8 cellular contexts compared by ENCODE assay signal in the genomic region with DNA sequence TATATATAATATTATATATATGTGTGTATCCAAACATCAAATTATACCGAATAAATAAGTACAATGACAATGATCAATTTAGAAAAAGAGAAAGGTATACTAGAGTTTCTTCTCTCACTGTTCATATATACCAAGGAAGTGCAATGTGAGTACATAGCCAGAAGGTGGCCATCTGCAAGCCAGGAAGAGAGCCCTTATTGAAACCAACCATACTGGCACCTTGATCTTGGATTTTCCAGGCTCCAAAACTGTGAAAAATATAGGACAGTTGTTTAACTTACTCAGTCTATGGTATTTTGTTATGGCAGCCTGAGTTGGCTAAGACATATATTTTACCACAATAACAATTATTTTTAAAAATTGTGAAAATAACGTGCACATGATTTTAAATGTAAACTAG.
DNase-seq lines count a peak whose midpoint lies in the region; ATAC-seq and TF ChIP-seq lines count a peak whose summit lies in the region.

No MANE protein-coding gene starts in this region.

- in situ Hi-C loops in G401 (cut with HindIII; ENCODE audit: low sequenced_read_pairs): no loop called here

- CTCF ChIA-PET in RWPE1 (lab: Yijun Ruan, JAX): interaction anchor here (0.7 kb wide), 1 partner anchor 1505 kb away, joined by 3 read pairs; no protein-coding TSS in a partner anchor

- TF ChIP-seq CTCF in RWPE1 (conservative IDR thresholded peaks at IDR 0.05; ENCODE audit: low read depth): peak; percentile 35
- TF ChIP-seq CTCF in heart left ventricle (IDR thresholded peaks at IDR 0.05): peak in 6 of 12 donors; percentile 10 to 36 (median 21)

- H3K4me3 ChIP-seq in heart left ventricle: no peak overlapping the region

- H3K27ac ChIP-seq in RWPE1 (no peak overlapping the region), heart left ventricle (no peak overlapping the region)

- H3K36me3 ChIP-seq in heart left ventricle: no peaks in the 10 kb centered on the region

- H3K27me3 ChIP-seq in heart left ventricle: no peaks in the 10 kb centered on the region

- POLR2A ChIA-PET in RWPE1 (lab: Yijun Ruan, JAX; ENCODE audit: low non-redundant PET): no interaction called here

- intact Hi-C loops in heart left ventricle (cut with DNase I): no loop called here

- H3K4me1 ChIP-seq in heart left ventricle: no peaks in the 10 kb centered on the region

- no peak for TF ChIP-seq POLR2A in heart left ventricle (IDR thresholded peaks at IDR 0.05)

- no peaks in the 10 kb centered on the region for H3K9me3 ChIP-seq in heart left ventricle

- DNase-seq in G401 (ENCODE audit: low spot score) (peak; percentile 10), RWPE1 (ENCODE audit: low spot score) (no peak), glomerular endothelial cell (ENCODE audit: extremely low read depth, low read depth, low spot score) (peak; percentile 3), UCSD-AML1 (lab: John Stamatoyannopoulos, UW; ENCODE audit: unreplicated experiment) (no peak), heart left ventricle (no peak)

- peak; percentile 92 for ATAC-seq in GM21423 (IDR thresholded peaks at IDR 0.05; ENCODE audit: unreplicated experiment)
- ATAC-seq in HG03575 (IDR thresholded peaks at IDR 0.05; ENCODE audit: extremely low read depth, insufficient number of reproducible peaks, low FRiP score, unreplicated experiment): peak; percentile 86
- no peak for ATAC-seq in activated CD4-positive, CD25-positive, alpha-beta regulatory T cell treated with anti-CD3 and anti-CD28 coated beads, Interleukin-2, amount 50 U/mL, for 24 hours
- no peak for ATAC-seq in heart left ventricle

- 38 to 46% (median 44%) methylated on average over 2 of the region's 2 CpGs for WGBS in heart left ventricle, 4 donors

Comparison
In these comparisons a context has a peak if more than half of its experiments do, and no peak if none do; other contexts are left out.
1. DNase-seq: peak in G401 (single experiment) and glomerular endothelial cell (single experiment); none in RWPE1 (single experiment), UCSD-AML1 (single experiment) and heart left ventricle (0 of 5).
2. ATAC-seq: peak in GM21423 (single experiment) and HG03575 (single experiment); none in activated CD4-positive, CD25-positive, alpha-beta regulatory T cell treated with anti-CD3 and anti-CD28 coated beads, Interleukin-2, amount 50 U/mL, for 24 hours (0 of 2) and heart left ventricle (0 of 4).